ENCODE assay signal across 9 cellular contexts in genomic region chr9:93346240-93347112, GRCh38.
A peak's percentile ranks its signal among the peaks of the same experiment; 100 is the strongest.
DNase-seq lines count a peak whose midpoint lies in the region; ATAC-seq and TF ChIP-seq lines count a peak whose summit lies in the region.
"Had no signal": no experiment of that assay in that cellular context is flagged by ENCODE, and none has a peak within 500 bp of the region (broad histone marks: within the 10 kb centered on the region; RNA-seq: fewer than 3 reads in every experiment).

No MANE protein-coding gene starts in this region.

- no peaks in the 10 kb centered on the region for H3K36me3 Mint-ChIP-seq in activated T-helper 1 cell treated with anti-CD3 and anti-CD28 coated beads, Interleukin-12 subunit alpha, Interleukin-12 subunit beta, Interleukin-2, Interleukin-4 antibody, amounts not matched to agents 30 ng/mL and 10 ng/mL and 1 ng/mL, durations not matched to agents 14 hours and 24 hours and 36 hours (ENCODE audit: low read depth)

- peak overlapping the region; percentile 6 for H3K4me2 ChIP-seq in parathyroid adenoma (ENCODE audit: low read length)

- no peak overlapping the region for H3K27ac ChIP-seq in parathyroid adenoma

- no peaks in the 10 kb centered on the region for H3K79me2 ChIP-seq in parathyroid adenoma

- H2AFZ ChIP-seq in parathyroid adenoma = peak overlapping the region; percentile 61

- no peaks in the 10 kb centered on the region for H3K9me3 Mint-ChIP-seq in activated T-helper 1 cell treated with anti-CD3 and anti-CD28 coated beads, Interleukin-12 subunit alpha, Interleukin-12 subunit beta, Interleukin-2, Interleukin-4 antibody, amounts not matched to agents 30 ng/mL and 10 ng/mL and 1 ng/mL, durations not matched to agents 14 hours and 24 hours and 36 hours

- DNase-seq in DMS114 treated with DMSO at 0.1 percent for 48 hours (lab: John Stamatoyannopoulos, UW; ENCODE audit: unreplicated experiment) (peak; percentile 4), left ventricle myocardium superior (peak; percentile 42), foreskin melanocyte (no peak), DMS153 (lab: John Stamatoyannopoulos, UW) (no peak), mucosa of gallbladder (ENCODE audit: low spot score) (no peak), GM20000 (ENCODE audit: low spot score) (no peak)
- DNase-seq in activated T-helper 1 cell treated with anti-CD3 and anti-CD28 coated beads, Interleukin-12 subunit alpha, Interleukin-12 subunit beta, Interleukin-2, Interleukin-4 antibody, amounts not matched to agents 30 ng/mL and 10 ng/mL and 1 ng/mL, durations not matched to agents 14 hours and 24 hours and 36 hours (ENCODE audit: low spot score) = no peak
- DNase-seq: NCI-H187 had no signal

- no peak overlapping the region for H3K4me3 ChIP-seq in parathyroid adenoma (ENCODE audit: low read depth, low read length)

- no peaks in the 10 kb centered on the region for H3K4me1 ChIP-seq in parathyroid adenoma

- H3K4me3 Mint-ChIP-seq in activated T-helper 1 cell treated with anti-CD3 and anti-CD28 coated beads, Interleukin-12 subunit alpha, Interleukin-12 subunit beta, Interleukin-2, Interleukin-4 antibody, amounts not matched to agents 30 ng/mL and 10 ng/mL and 1 ng/mL, durations not matched to agents 14 hours and 24 hours and 36 hours = peak overlapping the region; percentile 68

- TF ChIP-seq CTCF in parathyroid adenoma (IDR thresholded peaks at IDR 0.05) (no peak), GM20000 (IDR thresholded peaks at IDR 0.05; ENCODE audit: extremely low read depth, missing control alignments) (no peak)

- intact Hi-C loops in activated T-helper 1 cell treated with anti-CD3 and anti-CD28 coated beads, Interleukin-12 subunit alpha, Interleukin-12 subunit beta, Interleukin-2, Interleukin-4 antibody, amounts not matched to agents 30 ng/mL and 10 ng/mL and 1 ng/mL, durations not matched to agents 14 hours and 24 hours and 36 hours (cut with micrococcal nuclease) = no loop called here
- intact Hi-C loops in left ventricle myocardium superior (cut with micrococcal nuclease) = no loop called here

- H3K9me3 ChIP-seq in parathyroid adenoma (ENCODE audit: control insufficient read depth, low read length) = no peaks in the 10 kb centered on the region

- no peaks in the 10 kb centered on the region for H3K36me3 ChIP-seq in parathyroid adenoma (ENCODE audit: control insufficient read depth, insufficient read depth, low read length)

- peaks cover 6% of the 10 kb centered on the region for H3K4me1 Mint-ChIP-seq in activated T-helper 1 cell treated with anti-CD3 and anti-CD28 coated beads, Interleukin-12 subunit alpha, Interleukin-12 subunit beta, Interleukin-2, Interleukin-4 antibody, amounts not matched to agents 30 ng/mL and 10 ng/mL and 1 ng/mL, durations not matched to agents 14 hours and 24 hours and 36 hours (ENCODE audit: low read depth)

- H3K27me3 ChIP-seq in parathyroid adenoma (ENCODE audit: control insufficient read depth, insufficient read depth, low read length) = no peaks in the 10 kb centered on the region

- ATAC-seq in left ventricle myocardium superior = peak; percentile 85

- no peak overlapping the region for H3K27ac Mint-ChIP-seq in activated T-helper 1 cell treated with anti-CD3 and anti-CD28 coated beads, Interleukin-12 subunit alpha, Interleukin-12 subunit beta, Interleukin-2, Interleukin-4 antibody, amounts not matched to agents 30 ng/mL and 10 ng/mL and 1 ng/mL, durations not matched to agents 14 hours and 24 hours and 36 hours

- peaks cover 56% of the 10 kb centered on the region for H3K27me3 Mint-ChIP-seq in activated T-helper 1 cell treated with anti-CD3 and anti-CD28 coated beads, Interleukin-12 subunit alpha, Interleukin-12 subunit beta, Interleukin-2, Interleukin-4 antibody, amounts not matched to agents 30 ng/mL and 10 ng/mL and 1 ng/mL, durations not matched to agents 14 hours and 24 hours and 36 hours (ENCODE audit: insufficient read depth)

- H3K9ac ChIP-seq in parathyroid adenoma = no peak overlapping the region

Comparison
In these comparisons a context has a peak if more than half of its experiments do, and no peak if none do; other contexts are left out.
1. DNase-seq: peak in DMS114 treated with DMSO at 0.1 percent for 48 hours (single experiment) and left ventricle myocardium superior (single experiment); none in activated T-helper 1 cell treated with anti-CD3 and anti-CD28 coated beads, Interleukin-12 subunit alpha, Interleukin-12 subunit beta, Interleukin-2, Interleukin-4 antibody, amounts not matched to agents 30 ng/mL and 10 ng/mL and 1 ng/mL, durations not matched to agents 14 hours and 24 hours and 36 hours (single experiment), foreskin melanocyte (single experiment), DMS153 (single experiment), mucosa of gallbladder (single experiment) and GM20000 (single experiment).